2 cellular contexts compared by ENCODE assay signal in the genomic region with DNA sequence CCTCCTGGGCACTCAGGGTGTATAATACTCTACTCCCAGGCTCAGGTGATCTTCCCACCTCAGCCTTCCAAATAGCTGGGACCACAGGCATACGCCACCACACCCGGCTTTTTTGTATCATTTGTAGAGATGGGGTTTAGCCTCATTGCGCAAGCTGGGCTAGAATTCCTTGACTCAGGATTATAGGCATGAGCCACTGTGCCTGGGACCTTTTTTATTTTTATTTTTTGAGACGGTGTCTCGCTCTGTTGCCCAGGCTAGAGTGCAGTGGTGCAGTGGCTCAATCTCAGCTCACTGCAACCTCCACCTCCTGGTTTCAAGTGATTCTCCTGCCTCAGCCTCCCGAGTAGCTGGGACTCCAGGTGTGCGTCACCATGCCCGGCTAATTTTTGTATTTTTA.
A peak's percentile ranks its signal among the peaks of the same experiment; 100 is the strongest.
TF ChIP-seq lines count a peak whose summit lies in the region.

No MANE protein-coding gene starts in this region.

TF ChIP-seq in IMR-90, 13 proteins besides CTCF, POLR2A, EP300 and RAD21:
- TF ChIP-seq CEBPB (IDR thresholded peaks at IDR 0.05; ENCODE audit: low read depth, low read length) = peak; percentile 78

TF ChIP-seq in HepG2, 621 proteins besides CTCF, POLR2A, EP300 and RAD21:
- TF ChIP-seq CEBPG (CRISPR knock-in tag; IDR thresholded peaks at IDR 0.05) (peak; percentile 32; the same call in 1 of the 2 replicates), CEBPB (IDR thresholded peaks at IDR 0.05; ENCODE audit: borderline replicate concordance, low read depth, low read length) (peak; percentile 58)
